ENCODE assay signal across 35 cellular contexts in genomic region chr3:127144631-127145030, GRCh38. TPM values are rescaled to one million over a fixed set of nuclear protein-coding genes. Genes with fewer than 3 reads are reported as not detected.
"Had no signal": no experiment of that assay in that cellular context is flagged by ENCODE, and none has a peak within 500 bp of the region (broad histone marks: within the 10 kb centered on the region; RNA-seq: fewer than 3 reads in every experiment).

No MANE protein-coding gene starts in this region.

- H3K36me3 Mint-ChIP-seq: naive B cell; naive thymus-derived CD8-positive, alpha-beta T cell; natural killer cell treated with Interleukin-12 subunit alpha and Interleukin-12 subunit beta and Interleukin-15 and Interleukin-18, amount 100 ng/mL, for 72 hours; stimulated activated memory B cell treated with anti-CD40 and anti-IgM and Interleukin-4, amounts not matched to agents 10 μg/mL and 1 μg/mL and 100 μg/mL, for 72 hours; type B pancreatic cell had no signal

- DNase-seq: naive B cell; naive thymus-derived CD8-positive, alpha-beta T cell; nephron progenitor cell; occipital lobe; pancreas; psoas muscle; right cardiac atrium; right lobe of liver; stimulated activated CD4-positive, alpha-beta T cell treated with anti-CD3 and anti-CD28 coated beads, Interleukin-12 subunit alpha, Interleukin-12 subunit beta, amount 100 ng/mL, for 4 hours; stimulated activated CD4-positive, alpha-beta T cell treated with anti-CD3 and anti-CD28 coated beads, Interleukin-1b, Interleukin-23, amount 100 ng/mL, for 48 hours; stimulated activated CD4-positive, alpha-beta T cell treated with anti-CD3 and anti-CD28 coated beads, Interleukin-4, amount 100 ng/mL, for 1 hour; stimulated activated CD4-positive, alpha-beta T cell treated with anti-CD3 and anti-CD28 coated beads, Interleukin-4, amount 100 ng/mL, for 4 hours; stimulated activated CD8-positive, alpha-beta memory T cell treated with anti-CD3 and anti-CD28 coated beads, Interleukin-4, amount 100 ng/mL, for 48 hours; stimulated activated naive CD4-positive, alpha-beta T cell treated with Interleukin-2 at 50 U/mL for 16 hours; testis; transverse colon; upper lobe of right lung; uterus had no signal

- H3K27me3 ChIP-seq: right lobe of liver, testis, tibial artery, transverse colon, upper lobe of right lung, uterus had no signal

- H3K36me3 ChIP-seq: pancreas, right lobe of liver, spleen, stomach, tibial artery, transverse colon, upper lobe of right lung, uterus had no signal

- H3K9me3 Mint-ChIP-seq: natural killer cell treated with Interleukin-12 subunit alpha and Interleukin-12 subunit beta and Interleukin-15 and Interleukin-18, amount 100 ng/mL, for 72 hours; nephron progenitor cell; stimulated activated naive CD8-positive, alpha-beta T cell treated with anti-CD3 and anti-CD28 coated beads, Interleukin-15, Interleukin-2, amounts not matched to agents 100 ng/mL and 50 ng/mL, for 24 hours had no signal

- H3K27ac ChIP-seq: pancreas, psoas muscle, right lobe of liver, skin epidermis, spleen, stomach, testis, tibial artery, transverse colon, upper lobe of right lung, uterus had no signal

- H3K4me1 ChIP-seq: psoas muscle, right lobe of liver, spleen, testis, tibial artery, uterus had no signal

- H3K4me3 Mint-ChIP-seq: naive B cell; natural killer cell treated with Interleukin-12 subunit alpha and Interleukin-12 subunit beta and Interleukin-15 and Interleukin-18, amount 100 ng/mL, for 72 hours; nephron progenitor cell; neural crest cell; stimulated activated memory B cell treated with anti-CD40 and anti-IgM and Interleukin-4, amounts not matched to agents 10 μg/mL and 1 μg/mL and 100 μg/mL, for 72 hours; stimulated activated naive CD8-positive, alpha-beta T cell treated with anti-CD3 and anti-CD28 coated beads, Interleukin-15, Interleukin-2, amounts not matched to agents 100 ng/mL and 50 ng/mL, for 24 hours; type B pancreatic cell had no signal

- H3K4me2 ChIP-seq: smooth muscle cell had no signal

- H3K4me1 Mint-ChIP-seq: naive B cell; naive thymus-derived CD8-positive, alpha-beta T cell; nephron progenitor cell; neural crest cell; stimulated activated memory B cell treated with anti-CD40 and anti-IgM and Interleukin-4, amounts not matched to agents 10 μg/mL and 1 μg/mL and 100 μg/mL, for 72 hours had no signal

- H3K9me3 ChIP-seq: pancreas, psoas muscle, stomach, testis, tibial artery, transverse colon, upper lobe of right lung, uterus had no signal

- FAIRE-seq: pancreas had no signal

- H3K27ac Mint-ChIP-seq: natural killer cell treated with Interleukin-12 subunit alpha and Interleukin-12 subunit beta and Interleukin-15 and Interleukin-18, amount 100 ng/mL, for 72 hours; nephron progenitor cell; stimulated activated memory B cell treated with anti-CD40 and anti-IgM and Interleukin-4, amounts not matched to agents 10 μg/mL and 1 μg/mL and 100 μg/mL, for 72 hours; stimulated activated naive CD8-positive, alpha-beta T cell treated with anti-CD3 and anti-CD28 coated beads, Interleukin-15, Interleukin-2, amounts not matched to agents 100 ng/mL and 50 ng/mL, for 24 hours; type B pancreatic cell had no signal

- H3K4me3 ChIP-seq: pancreas, psoas muscle, right lobe of liver, skin epidermis, smooth muscle cell, spleen, stomach, testis, tibial artery, transverse colon, upper lobe of right lung, uterus had no signal

RNA-seq across cellular contexts. Expression of gene PRR23E, which starts 48.3 kb away (rescaled TPM):
- total RNA-seq: myocyte; naive thymus-derived CD8-positive, alpha-beta T cell; natural killer cell treated with Interleukin-12 subunit alpha and Interleukin-12 subunit beta and Interleukin-15 and Interleukin-18, amount 100 ng/mL, for 72 hours; neural crest cell; occipital lobe; osteocyte; pancreas; posterior vena cava; psoas muscle; renal cortical epithelial cell; right cardiac atrium; right lobe of liver; smooth muscle cell; spleen; stomach; subcutaneous adipose tissue; transverse colon; upper lobe of right lung; urinary bladder; uterus had no signal
- polyA plus RNA-seq: naive thymus-derived CD8-positive, alpha-beta T cell; pancreas; psoas muscle; right cardiac atrium; smooth muscle cell; spleen; stomach; thymus; urinary bladder had no signal
